ENCODE assay signal across 9 cellular contexts in the genomic region with DNA sequence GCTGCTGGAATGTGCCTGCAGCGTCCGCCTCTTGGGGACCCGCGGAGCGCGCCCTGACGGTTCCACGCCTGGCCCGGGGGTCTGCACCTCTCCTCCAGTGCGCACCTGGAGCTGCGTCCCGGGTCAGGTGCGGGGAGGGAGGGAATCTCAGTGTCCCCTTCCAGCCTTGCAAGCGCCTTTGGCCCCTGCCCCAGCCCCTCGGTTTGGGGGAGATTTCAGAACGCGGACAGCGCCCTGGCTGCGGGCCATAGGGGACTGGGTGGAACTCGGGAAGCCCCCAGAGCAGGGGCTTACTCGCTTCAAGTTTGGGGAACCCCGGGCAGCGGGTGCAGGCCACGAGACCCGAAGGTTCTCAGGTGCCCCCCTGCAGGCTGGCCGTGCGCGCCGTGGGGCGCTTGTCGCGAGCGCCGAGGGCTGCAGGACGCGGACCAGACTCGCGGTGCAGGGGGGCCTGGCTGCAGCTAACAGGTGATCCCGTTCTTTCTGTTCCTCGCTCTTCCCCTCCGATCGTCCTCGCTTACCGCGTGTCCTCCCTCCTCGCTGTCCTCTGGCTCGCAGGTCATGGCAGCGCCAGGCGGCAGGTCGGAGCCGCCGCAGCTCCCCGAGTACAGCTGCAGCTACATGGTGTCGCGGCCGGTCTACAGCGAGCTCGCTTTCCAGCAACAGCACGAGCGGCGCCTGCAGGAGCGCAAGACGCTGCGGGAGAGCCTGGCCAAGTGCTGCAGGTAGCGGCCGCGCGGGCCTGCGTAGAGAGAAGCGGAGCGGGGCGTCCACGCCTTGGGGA. TPM values are rescaled to one million over a fixed set of nuclear protein-coding genes. Genes with fewer than 3 reads are reported as not detected.
DNase-seq lines count a peak whose midpoint lies in the region; ATAC-seq, FAIRE-seq and TF ChIP-seq lines count a peak whose summit lies in the region.
"Had no signal": no experiment of that assay in that cellular context is flagged by ENCODE, and none has a peak within 500 bp of the region (broad histone marks: within the 10 kb centered on the region; RNA-seq: fewer than 3 reads in every experiment).

No MANE protein-coding gene starts in this region.

- no peaks in the 10 kb centered on the region for H4K20me1 ChIP-seq in MM.1S (ENCODE audit: insufficient read depth, low read length)

- H3K4me3 ChIP-seq in SJCRH30: peak overlapping the region; percentile 30
- peak overlapping the region; percentile 43 for H3K4me3 ChIP-seq in astrocyte of the cerebellum (ENCODE audit: low read depth, low read length)
- H3K4me3 ChIP-seq in iPS-15b (ENCODE audit: low read depth, low read length): peak overlapping the region; percentile 62
- peak overlapping the region; percentile 63 to 72 (median 72) for H3K4me3 ChIP-seq in skeletal muscle tissue (ENCODE audit: low read length in 3 of 3)
- H3K4me3 ChIP-seq in MM.1S (ENCODE audit: low read length): no peak overlapping the region

- H3K4me2 ChIP-seq in MM.1S (ENCODE audit: low read depth, low read length): no peak overlapping the region

- H3K9ac ChIP-seq in iPS-15b (ENCODE audit: low read depth, low read length) (no peak overlapping the region), skeletal muscle tissue (ENCODE audit: low read depth in 1 of 3, low read length in 3 of 3) (peak overlapping the region in 2 of 3 donors; percentile 46 to 70), MM.1S (ENCODE audit: low read length) (no peak overlapping the region)

- H3K36me3 ChIP-seq in SJCRH30: no peaks in the 10 kb centered on the region
- no peaks in the 10 kb centered on the region for H3K36me3 ChIP-seq in iPS-15b (ENCODE audit: control insufficient read depth, insufficient read depth, low read length)
- no peaks in the 10 kb centered on the region for H3K36me3 ChIP-seq in skeletal muscle tissue (ENCODE audit: control insufficient read depth in 3 of 3, insufficient read depth in 3 of 3, low read length in 3 of 3)
- no peaks in the 10 kb centered on the region for H3K36me3 ChIP-seq in MM.1S (replicated peaks; ENCODE audit: insufficient read depth, low read length)

- H3K9me3 ChIP-seq in SJCRH30 (replicated peaks) (no peaks in the 10 kb centered on the region), iPS-15b (ENCODE audit: control insufficient read depth, insufficient read depth, low read length) (no peaks in the 10 kb centered on the region), skeletal muscle tissue (ENCODE audit: control insufficient read depth in 3 of 3, low read length in 3 of 3) (no peaks in the 10 kb centered on the region), MM.1S (replicated peaks; ENCODE audit: insufficient read depth, low read length) (no peaks in the 10 kb centered on the region)

- in situ Hi-C loops in astrocyte of the cerebellum (cut with HindIII; ENCODE audit: low sequenced_read_pairs): no loop called here

- no peaks in the 10 kb centered on the region for H3K9me2 ChIP-seq in MM.1S (replicated peaks; ENCODE audit: insufficient read depth, low read length)

- no peaks in the 10 kb centered on the region for H3K4me1 ChIP-seq in SJCRH30
- H3K4me1 ChIP-seq in iPS-15b (ENCODE audit: control insufficient read depth, insufficient read depth, low read length): peaks cover 3% of the 10 kb centered on the region
- peaks cover 10 to 18% (median 16%) of the 10 kb centered on the region in 3 donors for H3K4me1 ChIP-seq in skeletal muscle tissue (ENCODE audit: control insufficient read depth in 3 of 3, insufficient read depth in 3 of 3, low read length in 3 of 3)
- no peaks in the 10 kb centered on the region for H3K4me1 ChIP-seq in MM.1S (ENCODE audit: low read length)

- H2AFZ ChIP-seq in MM.1S (ENCODE audit: low read length): no peak overlapping the region

- TF ChIP-seq POLR2A in GM12892 (IDR thresholded peaks at IDR 0.05; ENCODE audit: low read depth, low read length): no peak

- peak; percentile 28 for TF ChIP-seq CTCF in astrocyte of the cerebellum (IDR thresholded peaks at IDR 0.05; ENCODE audit: low read depth, low read length, missing control alignments)
- TF ChIP-seq CTCF in MM.1S (IDR thresholded peaks at IDR 0.05; ENCODE audit: low read length): no peak

- no peaks in the 10 kb centered on the region for H3K79me2 ChIP-seq in MM.1S (ENCODE audit: low read length)

- peak; percentile 27 for DNase-seq in GM12892 (ENCODE audit: insufficient read length)
- peak; percentile 14 to 28 for DNase-seq in SJCRH30
- DNase-seq in astrocyte of the cerebellum (ENCODE audit: low read depth): no peak
- DNase-seq in MM.1S: no peak
- no peak for DNase-seq in cortex of kidney (lab: John Stamatoyannopoulos, UW)

- no peak overlapping the region for H3K27ac ChIP-seq in SJCRH30
- H3K27ac ChIP-seq in skeletal muscle tissue (ENCODE audit: low read depth, low read length): no peak overlapping the region
- H3K27ac ChIP-seq in MM.1S (ENCODE audit: low read length): no peak overlapping the region

- peak; percentile 58 for FAIRE-seq in GM12892 (lab: Jason Lieb, UNC)
- FAIRE-seq: colon had no signal

- H3K27me3 ChIP-seq in SJCRH30: no peaks in the 10 kb centered on the region
- H3K27me3 ChIP-seq in iPS-15b (ENCODE audit: control insufficient read depth, insufficient read depth, low read length): peaks cover 81% of the 10 kb centered on the region
- peaks cover 24 to 30% (median 28%) of the 10 kb centered on the region in 3 donors for H3K27me3 ChIP-seq in skeletal muscle tissue (ENCODE audit: control insufficient read depth in 3 of 3, insufficient read depth in 3 of 3, low read length in 3 of 3)
- H3K27me3 ChIP-seq in MM.1S (replicated peaks; ENCODE audit: insufficient read depth, low read length): no peaks in the 10 kb centered on the region

- H3F3A ChIP-seq in MM.1S (ENCODE audit: insufficient read depth, low read length): no peaks in the 10 kb centered on the region

- peak; percentile 62 for ATAC-seq in HG03159 (IDR thresholded peaks at IDR 0.05; ENCODE audit: unreplicated experiment)

RNA-seq across cellular contexts. Expression of a gene that starts 0.6 kb away (rescaled TPM):
- polyA plus RNA-seq in GM12892 (2012; ENCODE audit: missing spikeins): not detected
- total RNA-seq in SJCRH30 (2014; rRNA removed; shearing (Covaris generic)): 3.7 and 3.9 TPM in 2 replicates
- 0.52 TPM for total RNA-seq in skeletal muscle tissue

Comparison
In these comparisons a context has a peak if more than half of its experiments do, and no peak if none do; other contexts are left out.
1. DNase-seq: peak in GM12892 (single experiment) and SJCRH30 (2 of 2); none in astrocyte of the cerebellum (single experiment), MM.1S (single experiment) and cortex of kidney (single experiment).
2. H3K9ac ChIP-seq: peak in skeletal muscle tissue (2 of 3); none in iPS-15b (single experiment) and MM.1S (single experiment).